18 cellular contexts compared by ENCODE assay signal in genomic region chrX:86066998-86067397, GRCh38. TPM values are rescaled to one million over a fixed set of nuclear protein-coding genes. Genes with fewer than 3 reads are reported as not detected.
DNase-seq lines count a peak whose midpoint lies in the region; ATAC-seq and TF ChIP-seq lines count a peak whose summit lies in the region.
"Had no signal": no experiment of that assay in that cellular context is flagged by ENCODE, and none has a peak within 500 bp of the region (broad histone marks: within the 10 kb centered on the region; RNA-seq: fewer than 3 reads in every experiment).

No MANE protein-coding gene starts in this region.

- peaks cover 9% of the 10 kb centered on the region for H3K27me3 Mint-ChIP-seq in osteocyte (ENCODE audit: unreplicated experiment)

- no peaks in the 10 kb centered on the region for H3K9me3 ChIP-seq in Panc1 (ENCODE audit: control insufficient read depth, insufficient read depth, low read depth, low read length)
- H3K9me3 ChIP-seq: neutrophil, testis had no signal

- in situ Hi-C loops in Panc1 (cut with HindIII; ENCODE audit: low pct_unique_long_range_greater_than_20kb, low sequenced_read_pairs) = no loop called here

- H3K9me3 Mint-ChIP-seq in osteocyte (ENCODE audit: unreplicated experiment) = no peaks in the 10 kb centered on the region
- H3K9me3 Mint-ChIP-seq: effector memory CD8-positive, alpha-beta T cell had no signal

- H3K27ac Mint-ChIP-seq in osteocyte (ENCODE audit: unreplicated experiment) = no peak overlapping the region
- H3K27ac Mint-ChIP-seq: effector memory CD8-positive, alpha-beta T cell had no signal

- no peak overlapping the region for H3K4me3 ChIP-seq in GM12865 (ENCODE audit: low read depth, low read length)
- no peak overlapping the region for H3K4me3 ChIP-seq in Panc1 (ENCODE audit: low read depth in 2 of 2, low read length in 2 of 2)
- no peak overlapping the region for H3K4me3 ChIP-seq in cardiac fibroblast (replicated peaks in 1 of 2; ENCODE audit: low read depth in 2 of 2, low read length in 2 of 2)
- H3K4me3 ChIP-seq: right atrium auricular region, testis had no signal

- H3K27ac ChIP-seq in Panc1 (ENCODE audit: low read length) = no peak overlapping the region
- H3K27ac ChIP-seq: neutrophil, right atrium auricular region, testis had no signal

- H3K4me1 ChIP-seq in Panc1 (ENCODE audit: control insufficient read depth, insufficient read depth, low read length) = no peaks in the 10 kb centered on the region
- H3K4me1 ChIP-seq: right atrium auricular region, testis had no signal

- no TSS peak for BruUV-seq in Panc1 (replicated peaks; lab: Mats Ljungman, UMichigan)

- intact Hi-C loops in Panc1 (cut with micrococcal nuclease; ENCODE audit: unreplicated experiment) = no loop called here

- no peaks in the 10 kb centered on the region for H3K36me3 Mint-ChIP-seq in osteocyte (ENCODE audit: unreplicated experiment)

- TF ChIP-seq CTCF in GM12865 (IDR thresholded peaks at IDR 0.05; ENCODE audit: insufficient read depth, low read depth, low read length, missing control alignments) (no peak), Panc1 (IDR thresholded peaks at IDR 0.05) (peak; percentile 14; the same call in 1 of the 2 replicates), cardiac fibroblast (IDR thresholded peaks at IDR 0.05; ENCODE audit: low read depth, low read length) (no peak), osteocyte (IDR thresholded peaks at IDR 0.05) (peak; percentile 14)

- CTCF ChIA-PET in Panc1 (lab: Charles Lee) = no interaction called here

- POLR2A ChIA-PET in Panc1 (lab: Charles Lee) = no interaction called here

- no peaks in the 10 kb centered on the region for H3K4me1 Mint-ChIP-seq in osteocyte (ENCODE audit: unreplicated experiment)

- DNase-seq in GM12865 (ENCODE audit: low read depth) (peak; percentile 2), Panc1 (ENCODE audit: low read depth, low spot score) (no peak), cardiac fibroblast (ENCODE audit: low read depth in 2 of 2) (peak; percentile 2 to 4), osteocyte (ENCODE audit: extremely low spot score, unreplicated experiment) (no peak), NCI-H1092 (lab: John Stamatoyannopoulos, UW) (no peak)
- DNase-seq: activated CD4-positive, alpha-beta T cell treated with anti-CD3 and anti-CD28 coated beads, Interleukin-2, amount 50 U/mL, for 1 hour; amniotic stem cell; central memory CD4-positive, alpha-beta T cell; effector memory CD8-positive, alpha-beta T cell; EL; NCI-H2029; NCI-H446 treated with DMSO at 0.1 percent for 48 hours; NK-92 treated with Interleukin-12 subunit alpha and Interleukin-12 subunit beta, amount 100 ng/mL, for 24 hours; testis had no signal

- H3K27me3 ChIP-seq in Panc1 (ENCODE audit: control insufficient read depth, insufficient read depth, low read length) = no peaks in the 10 kb centered on the region; the same call in 1 of the 2 replicates
- H3K27me3 ChIP-seq: neutrophil, right atrium auricular region, testis had no signal

- no peaks in the 10 kb centered on the region for H3K36me3 ChIP-seq in Panc1 (ENCODE audit: control insufficient read depth, insufficient read depth, low read length)
- H3K36me3 ChIP-seq: neutrophil, right atrium auricular region had no signal

- no peak overlapping the region for H3K4me3 Mint-ChIP-seq in osteocyte (ENCODE audit: unreplicated experiment)
- H3K4me3 Mint-ChIP-seq: effector memory CD8-positive, alpha-beta T cell had no signal

- ATAC-seq in Panc1 (no peak), HG03469 (IDR thresholded peaks at IDR 0.05; ENCODE audit: unreplicated experiment) (no peak), GM18520 (IDR thresholded peaks at IDR 0.05; ENCODE audit: unreplicated experiment) (no peak)
- ATAC-seq: effector memory CD8-positive, alpha-beta T cell had no signal

RNA-seq across cellular contexts. Expression of gene CHM, which starts 19.6 kb away (rescaled TPM):
- 28.9 TPM for total RNA-seq in Panc1 (2021; ENCODE audit: unreplicated experiment)
- polyA plus RNA-seq in Panc1 (2012; ENCODE audit: insufficient read length) = 7.2 TPM
- total RNA-seq in osteocyte = 62.1 and 62.2 TPM in 2 replicates

Comparison
In these comparisons a context has a peak if more than half of its experiments do, and no peak if none do; other contexts are left out.
1. DNase-seq: peak in GM12865 (single experiment) and cardiac fibroblast (2 of 2); none in Panc1 (single experiment), osteocyte (single experiment) and NCI-H1092 (single experiment).
2. CTCF ChIP-seq: peak in Panc1 (single experiment) and osteocyte (single experiment); none in GM12865 (single experiment) and cardiac fibroblast (single experiment).